In genomic region chr15:40115670-40116093, GRCh38 we compare ENCODE assay signal across 8 cellular contexts. TPM values are rescaled to one million over a fixed set of nuclear protein-coding genes. Genes with fewer than 3 reads are reported as not detected.
A peak's percentile ranks its signal among the peaks of the same experiment; 100 is the strongest.
DNase-seq lines count a peak whose midpoint lies in the region; ATAC-seq and TF ChIP-seq lines count a peak whose summit lies in the region.

No MANE protein-coding gene starts in this region.

- no peaks in the 10 kb centered on the region for H3K27me3 ChIP-seq in DOHH2 (ENCODE audit: control insufficient read depth, low read length)
- H3K27me3 ChIP-seq in hepatocyte, result no peaks in the 10 kb centered on the region
- H3K27me3 ChIP-seq in GM23248 (replicated peaks; ENCODE audit: insufficient read depth), result peaks cover 12% of the 10 kb centered on the region; the same call in 1 of the 2 replicates

- no peak overlapping the region for H2AFZ ChIP-seq in hepatocyte
- no peak overlapping the region for H2AFZ ChIP-seq in GM23248

- H4K20me1 ChIP-seq in DOHH2 (ENCODE audit: control insufficient read depth, insufficient read depth, low read depth, low read length) (no peaks in the 10 kb centered on the region), hepatocyte (ENCODE audit: insufficient read depth, poor library complexity, severe bottlenecking) (no peaks in the 10 kb centered on the region), GM23248 (ENCODE audit: insufficient read depth) (no peaks in the 10 kb centered on the region)

- H3K9ac ChIP-seq in GM23248, result no peak overlapping the region

- H3F3A ChIP-seq in DOHH2 (ENCODE audit: control insufficient read depth, insufficient read depth) (peaks cover 8% of the 10 kb centered on the region; the same call in 1 of the 2 replicates), GM23248 (ENCODE audit: insufficient read depth) (no peaks in the 10 kb centered on the region)

- in situ Hi-C loops in GM23248 (cut with MboI), result no loop called here

- H3K9me2 ChIP-seq in DOHH2 (replicated peaks; ENCODE audit: control insufficient read depth, low read length) (no peaks in the 10 kb centered on the region), hepatocyte (replicated peaks; ENCODE audit: insufficient read depth) (no peaks in the 10 kb centered on the region), GM23248 (ENCODE audit: insufficient read depth) (no peaks in the 10 kb centered on the region)

- 45% methylated on average over 8 of the region's 8 CpGs for WGBS in hepatocyte (ENCODE audit: low lambda C conversion rate, missing lambda C conversion rate)
- WGBS in GM23248 (ENCODE audit: low coverage in 1 of 2, low lambda C conversion rate in 2 of 2, missing lambda C conversion rate in 2 of 2), 2 experiments, result 54 to 56% methylated on average over 8 of the region's 8 CpGs

- H3K4me1 ChIP-seq in DOHH2 (ENCODE audit: control insufficient read depth, low read length), result peaks cover 57% of the 10 kb centered on the region
- no peaks in the 10 kb centered on the region for H3K4me1 ChIP-seq in hepatocyte (ENCODE audit: insufficient read depth)
- no peaks in the 10 kb centered on the region for H3K4me1 ChIP-seq in GM23248 (ENCODE audit: insufficient read depth)

- no peaks in the 10 kb centered on the region for H3K9me3 ChIP-seq in DOHH2 (ENCODE audit: control insufficient read depth, insufficient read depth, low read length)
- H3K9me3 ChIP-seq in hepatocyte (ENCODE audit: low read depth), result no peaks in the 10 kb centered on the region
- no peaks in the 10 kb centered on the region for H3K9me3 ChIP-seq in GM23248 (ENCODE audit: low read depth)

- peak overlapping the region; percentile 80 for H3K27ac ChIP-seq in DOHH2 (ENCODE audit: low read depth, low read length)
- H3K27ac ChIP-seq in substantia nigra (ENCODE audit: low read depth, low read length, poor library complexity, severe bottlenecking), result no peak overlapping the region
- H3K27ac ChIP-seq in hepatocyte, result no peak overlapping the region
- H3K27ac ChIP-seq in GM23248, result no peak overlapping the region

- ATAC-seq in GM19372 (IDR thresholded peaks at IDR 0.05; ENCODE audit: low read depth, unreplicated experiment) (peak; percentile 96), HG03196 (IDR thresholded peaks at IDR 0.05; ENCODE audit: unreplicated experiment) (peak; percentile 84)

- H3K79me2 ChIP-seq in DOHH2 (ENCODE audit: control insufficient read depth, low read length), result no peaks in the 10 kb centered on the region
- H3K79me2 ChIP-seq in hepatocyte, result no peaks in the 10 kb centered on the region
- H3K79me2 ChIP-seq in GM23248 (ENCODE audit: insufficient read depth), result no peaks in the 10 kb centered on the region

- TF ChIP-seq CTCF in DOHH2 (IDR thresholded peaks at IDR 0.05; ENCODE audit: low read depth, low read length, poor library complexity, severe bottlenecking) (no peak), hepatocyte (IDR thresholded peaks at IDR 0.05; ENCODE audit: poor library complexity) (no peak)

- H3K4me2 ChIP-seq in DOHH2 (ENCODE audit: low read length) (peak overlapping the region; percentile 85), hepatocyte (no peak overlapping the region), GM23248 (ENCODE audit: unreplicated experiment) (no peak overlapping the region)

- peak; percentile 75 for DNase-seq in SKM-1 (lab: John Stamatoyannopoulos, UW; ENCODE audit: unreplicated experiment)
- peak; percentile 61 for DNase-seq in glomerular visceral epithelial cell (ENCODE audit: extremely low spot score)
- peak in 27 of 49 donors; percentile 6 to 70 (median 27) for DNase-seq in substantia nigra (lab: John Stamatoyannopoulos, UW)
- no peak for DNase-seq in hepatocyte (ENCODE audit: low spot score)
- no peak for DNase-seq in GM23248

- H3K4me3 ChIP-seq in DOHH2 (ENCODE audit: low read length) (peak overlapping the region; percentile 65), hepatocyte (no peak overlapping the region), GM23248 (no peak overlapping the region)

- H3K36me3 ChIP-seq in DOHH2 (ENCODE audit: control insufficient read depth, low read length) (no peaks in the 10 kb centered on the region), hepatocyte (replicated peaks; ENCODE audit: insufficient read depth, low read depth) (no peaks in the 10 kb centered on the region), GM23248 (ENCODE audit: low read depth) (no peaks in the 10 kb centered on the region)

RNA-seq across cellular contexts. Expression of gene BMF, which starts 7.0 kb away (rescaled TPM):
- total RNA-seq in hepatocyte, result 33.9 and 41.8 TPM in 2 replicates
- polyA plus RNA-seq in hepatocyte (13.8 and 15.9 TPM in 2 replicates), GM23248 (2016; fragmentation: Nextera tagmentation; extraction: Ambion mirVana) (0.40 and 0.41 TPM in 2 replicates)
- total RNA-seq in GM23248 (2014; rRNA removed; shearing (Covaris generic)), result 1.1 and 2.7 TPM in 2 replicates

RNA-seq across cellular contexts. Expression of gene BUB1B, which starts 45.2 kb away (rescaled TPM):
- total RNA-seq in hepatocyte, result 7.6 and 11.9 TPM in 2 replicates
- 5.3 and 10.7 TPM in 2 replicates for polyA plus RNA-seq in hepatocyte
- total RNA-seq in GM23248 (2014; rRNA removed; shearing (Covaris generic)), result 9.4 and 23.4 TPM in 2 replicates
- polyA plus RNA-seq in GM23248 (2016; fragmentation: Nextera tagmentation; extraction: Ambion mirVana), result 8.1 and 10.2 TPM in 2 replicates

Comparison
In these comparisons a context has a peak if more than half of its experiments do, and no peak if none do; other contexts are left out.
1. DNase-seq: peak in SKM-1 (single experiment), glomerular visceral epithelial cell (single experiment) and substantia nigra (27 of 49); none in hepatocyte (single experiment) and GM23248 (single experiment).